ENCODE assay signal across 8 cellular contexts in the genomic region with DNA sequence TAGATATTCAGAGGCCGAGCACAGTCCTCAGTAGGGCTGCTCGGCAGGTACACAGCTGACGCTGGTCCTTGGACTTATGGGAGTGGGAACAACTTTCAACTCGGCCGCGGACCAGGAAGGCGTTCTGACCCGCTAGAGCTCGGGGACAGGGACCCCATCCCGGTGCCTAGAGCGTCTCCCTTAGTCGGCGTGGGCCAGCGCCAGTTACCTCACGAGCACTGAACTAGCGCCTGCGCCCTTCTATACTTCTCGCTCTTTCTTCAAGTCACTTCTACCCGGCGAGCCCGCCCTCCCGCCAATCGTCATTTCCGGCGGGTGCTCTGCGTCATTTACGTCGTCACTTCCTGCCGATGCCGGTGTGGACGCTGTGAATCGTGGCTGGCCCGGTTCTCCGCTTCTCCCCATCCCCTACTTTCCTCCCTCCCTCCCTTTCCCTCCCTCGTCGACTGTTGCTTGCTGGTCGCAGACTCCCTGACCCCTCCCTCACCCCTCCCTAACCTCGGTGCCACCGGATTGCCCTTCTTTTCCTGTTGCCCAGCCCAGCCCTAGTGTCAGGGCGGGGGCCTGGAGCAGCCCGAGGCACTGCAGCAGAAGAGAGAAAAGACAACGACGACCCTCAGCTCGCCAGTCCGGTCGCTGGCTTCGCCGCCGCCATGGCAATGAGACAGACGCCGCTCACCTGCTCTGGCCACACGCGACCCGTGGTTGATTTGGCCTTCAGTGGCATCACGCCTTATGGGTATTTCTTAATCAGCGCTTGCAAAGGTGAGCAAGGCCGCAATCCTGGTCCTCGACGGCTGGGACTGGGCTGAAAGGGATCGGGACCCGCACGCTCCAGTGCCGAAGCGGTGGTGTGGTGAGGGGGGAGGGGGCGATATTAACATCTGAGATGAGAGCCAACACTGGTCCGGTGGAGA. TPM values are rescaled to one million over a fixed set of nuclear protein-coding genes. Genes with fewer than 3 reads are reported as not detected.
DNase-seq lines count a peak whose midpoint lies in the region; ATAC-seq lines count a peak whose summit lies in the region.

A gene with protein sequence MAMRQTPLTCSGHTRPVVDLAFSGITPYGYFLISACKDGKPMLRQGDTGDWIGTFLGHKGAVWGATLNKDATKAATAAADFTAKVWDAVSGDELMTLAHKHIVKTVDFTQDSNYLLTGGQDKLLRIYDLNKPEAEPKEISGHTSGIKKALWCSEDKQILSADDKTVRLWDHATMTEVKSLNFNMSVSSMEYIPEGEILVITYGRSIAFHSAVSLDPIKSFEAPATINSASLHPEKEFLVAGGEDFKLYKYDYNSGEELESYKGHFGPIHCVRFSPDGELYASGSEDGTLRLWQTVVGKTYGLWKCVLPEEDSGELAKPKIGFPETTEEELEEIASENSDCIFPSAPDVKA (plus strand): TSS at position 333 of the 917 bp plus-strand sequence. CDS start 321 bp downstream, at position 654.

- CTCF ChIA-PET in activated CD8-positive, alpha-beta memory T cell treated with anti-CD3 and anti-CD28 coated beads, Interleukin-2, amount 10 ng/mL, durations not matched to agents 7 days and 5 days (lab: Charles Lee) = interaction anchor here (0.6 to 3.1 kb wide), 5 partner anchors 16 to 312 kb away, joined by 3 to 16 read pairs (median 3); a partner anchor contains a TSS

- H3K27ac ChIP-seq in mesendoderm (ENCODE audit: low read depth, low read length) = peak within 1 kb of the TSS; percentile 94

- peaks cover 44% of the 10 kb centered on the region for H3K79me2 ChIP-seq in mesendoderm (ENCODE audit: control insufficient read depth, insufficient read depth, low read length)

- no peaks in the 10 kb centered on the region for H3K9me3 Mint-ChIP-seq in activated CD8-positive, alpha-beta memory T cell treated with anti-CD3 and anti-CD28 coated beads, Interleukin-2, amount 10 ng/mL, durations not matched to agents 7 days and 5 days (ENCODE audit: low read depth)

- H2AK5ac ChIP-seq in mesendoderm (ENCODE audit: low read length) = no peak within 1 kb of the TSS

- peak within 1 kb of the TSS; percentile 92 for H3K18ac ChIP-seq in mesendoderm (ENCODE audit: low read length)

- H3K27me3 ChIP-seq in NT2/D1 (ENCODE audit: insufficient read depth, insufficient read length) (no peaks in the 10 kb centered on the region), endocrine pancreas (ENCODE audit: control insufficient read depth, insufficient read depth, low read length) (no peaks in the 10 kb centered on the region), mesendoderm (ENCODE audit: insufficient read depth, low read length, poor library complexity) (no peaks in the 10 kb centered on the region)

- no peaks in the 10 kb centered on the region for H3K4me1 ChIP-seq in NT2/D1 (ENCODE audit: insufficient read depth, insufficient read length)
- H3K4me1 ChIP-seq in endocrine pancreas (ENCODE audit: control insufficient read depth, insufficient read depth, low read length) = peaks cover 19% of the 10 kb centered on the region
- H3K4me1 ChIP-seq in mesendoderm (ENCODE audit: control insufficient read depth, low read depth, low read length) = no peaks in the 10 kb centered on the region

- H3K4me2 ChIP-seq in mesendoderm (ENCODE audit: low read length) = peak within 1 kb of the TSS; percentile 84

- ATAC-seq in GM21381 (IDR thresholded peaks at IDR 0.05; ENCODE audit: unreplicated experiment) = peak; percentile 96
- ATAC-seq in activated CD8-positive, alpha-beta memory T cell treated with anti-CD3 and anti-CD28 coated beads, Interleukin-2, amount 10 ng/mL, durations not matched to agents 7 days and 5 days = peak; percentile 95

- H3K36me3 ChIP-seq in NT2/D1 (ENCODE audit: insufficient read depth, insufficient read length, low read length) (peaks cover 38% of the 10 kb centered on the region), endocrine pancreas (ENCODE audit: control insufficient read depth, insufficient read depth, low read length) (no peaks in the 10 kb centered on the region), mesendoderm (ENCODE audit: control insufficient read depth, insufficient read depth, low read length) (peaks cover 3% of the 10 kb centered on the region)

- H3K4me3 Mint-ChIP-seq in activated CD8-positive, alpha-beta memory T cell treated with anti-CD3 and anti-CD28 coated beads, Interleukin-2, amount 10 ng/mL, durations not matched to agents 7 days and 5 days = peak within 1 kb of the TSS; percentile 98

- peaks cover 28% of the 10 kb centered on the region for H3K36me3 Mint-ChIP-seq in activated CD8-positive, alpha-beta memory T cell treated with anti-CD3 and anti-CD28 coated beads, Interleukin-2, amount 10 ng/mL, durations not matched to agents 7 days and 5 days

- peak within 1 kb of the TSS; percentile 42 for H4K5ac ChIP-seq in mesendoderm (ENCODE audit: low read length)

- H3K9me3 ChIP-seq in NT2/D1 (ENCODE audit: insufficient read depth, low read length) (no peaks in the 10 kb centered on the region), endocrine pancreas (ENCODE audit: control insufficient read depth, low read length) (no peaks in the 10 kb centered on the region)

- no CpG with 5 or more reads among the region's 66 CpGs for WGBS in mesendoderm (ENCODE audit: extremely low coverage, insufficient coverage, low lambda C conversion rate)

- H3K23ac ChIP-seq in mesendoderm (ENCODE audit: low read length) = peak within 1 kb of the TSS; percentile 84

- no peak within 1 kb of the TSS for H2BK120ac ChIP-seq in mesendoderm (ENCODE audit: low read depth, low read length)

- H3K4me1 Mint-ChIP-seq in activated CD8-positive, alpha-beta memory T cell treated with anti-CD3 and anti-CD28 coated beads, Interleukin-2, amount 10 ng/mL, durations not matched to agents 7 days and 5 days = peaks cover 47% of the 10 kb centered on the region

- H3K79me1 ChIP-seq in mesendoderm (ENCODE audit: low read length) = peaks cover 6% of the 10 kb centered on the region

- H3K27me3 Mint-ChIP-seq in activated CD8-positive, alpha-beta memory T cell treated with anti-CD3 and anti-CD28 coated beads, Interleukin-2, amount 10 ng/mL, durations not matched to agents 7 days and 5 days = no peaks in the 10 kb centered on the region

- H3K9ac ChIP-seq in NT2/D1 (ENCODE audit: insufficient read length, low read depth) (peak within 1 kb of the TSS; percentile 99), endocrine pancreas (ENCODE audit: control insufficient read depth, insufficient read depth, low read length) (peak within 1 kb of the TSS; percentile 87), mesendoderm (ENCODE audit: low read length) (peak within 1 kb of the TSS; percentile 94)

- no peak within 1 kb of the TSS for H2BK15ac ChIP-seq in mesendoderm (replicated peaks; ENCODE audit: low read depth)

- peak within 1 kb of the TSS; percentile 81 for H2BK5ac ChIP-seq in mesendoderm (ENCODE audit: low read length)

- H3K27ac Mint-ChIP-seq in activated CD8-positive, alpha-beta memory T cell treated with anti-CD3 and anti-CD28 coated beads, Interleukin-2, amount 10 ng/mL, durations not matched to agents 7 days and 5 days = peak within 1 kb of the TSS; percentile 99

- H3K4ac ChIP-seq in mesendoderm (ENCODE audit: low read depth, low read length) = peak within 1 kb of the TSS; percentile 41

- no peak within 1 kb of the TSS for H4K8ac ChIP-seq in mesendoderm (ENCODE audit: low read depth, low read length)

- peak; percentile 69 for DNase-seq in COR-L47 (lab: John Stamatoyannopoulos, UW)
- peak in 75 of 76 experiments; percentile 28 to 93 (median 86) for DNase-seq in HUDEP-2 (lab: John Stamatoyannopoulos, UW; ENCODE audit: unreplicated experiment in 76 of 76)
- peak; percentile 100 for DNase-seq in NT2/D1 (ENCODE audit: low read depth, low spot score)
- DNase-seq in activated CD8-positive, alpha-beta memory T cell treated with anti-CD3 and anti-CD28 coated beads, Interleukin-2, amount 10 ng/mL, durations not matched to agents 7 days and 5 days = peak; percentile 97
- DNase-seq in mesendoderm = peak; percentile 99
- DNase-seq in stimulated activated CD8-positive, alpha-beta memory T cell treated with anti-CD3 and anti-CD28 coated beads, Interleukin-15, amount 100 ng/mL, for 1 hour (ENCODE audit: low read depth) = peak; percentile 92

- H3K4me3 ChIP-seq in NT2/D1 (ENCODE audit: insufficient read length, low read depth) (peak within 1 kb of the TSS; percentile 99), endocrine pancreas (ENCODE audit: control insufficient read depth, insufficient read depth, low read length) (peak within 1 kb of the TSS; percentile 98), mesendoderm (ENCODE audit: low read length) (peak within 1 kb of the TSS; percentile 98)

- peak within 1 kb of the TSS; percentile 98 for H3K56ac ChIP-seq in mesendoderm (ENCODE audit: low read length)

RNA-seq across cellular contexts. Expression of the gene that starts here (rescaled TPM):
- total RNA-seq in activated CD8-positive, alpha-beta memory T cell treated with anti-CD3 and anti-CD28 coated beads, Interleukin-2, amount 10 ng/mL, durations not matched to agents 7 days and 5 days = 10 to 100 TPM; 70.2 to 96.3 TPM
- polyA plus RNA-seq in mesendoderm (2013, experiment 1 of 2) = 286 TPM
- polyA plus RNA-seq in mesendoderm (2013, experiment 2 of 2) = 280 TPM

Comparison
In these comparisons a context has a peak if more than half of its experiments do, and no peak if none do; other contexts are left out.
1. Peak in every context shown above with its lines: DNase-seq, ATAC-seq, H3K4me3 ChIP-seq and H3K27ac ChIP-seq.